ENCODE assay signal across 1 cellular context in the genomic region with DNA sequence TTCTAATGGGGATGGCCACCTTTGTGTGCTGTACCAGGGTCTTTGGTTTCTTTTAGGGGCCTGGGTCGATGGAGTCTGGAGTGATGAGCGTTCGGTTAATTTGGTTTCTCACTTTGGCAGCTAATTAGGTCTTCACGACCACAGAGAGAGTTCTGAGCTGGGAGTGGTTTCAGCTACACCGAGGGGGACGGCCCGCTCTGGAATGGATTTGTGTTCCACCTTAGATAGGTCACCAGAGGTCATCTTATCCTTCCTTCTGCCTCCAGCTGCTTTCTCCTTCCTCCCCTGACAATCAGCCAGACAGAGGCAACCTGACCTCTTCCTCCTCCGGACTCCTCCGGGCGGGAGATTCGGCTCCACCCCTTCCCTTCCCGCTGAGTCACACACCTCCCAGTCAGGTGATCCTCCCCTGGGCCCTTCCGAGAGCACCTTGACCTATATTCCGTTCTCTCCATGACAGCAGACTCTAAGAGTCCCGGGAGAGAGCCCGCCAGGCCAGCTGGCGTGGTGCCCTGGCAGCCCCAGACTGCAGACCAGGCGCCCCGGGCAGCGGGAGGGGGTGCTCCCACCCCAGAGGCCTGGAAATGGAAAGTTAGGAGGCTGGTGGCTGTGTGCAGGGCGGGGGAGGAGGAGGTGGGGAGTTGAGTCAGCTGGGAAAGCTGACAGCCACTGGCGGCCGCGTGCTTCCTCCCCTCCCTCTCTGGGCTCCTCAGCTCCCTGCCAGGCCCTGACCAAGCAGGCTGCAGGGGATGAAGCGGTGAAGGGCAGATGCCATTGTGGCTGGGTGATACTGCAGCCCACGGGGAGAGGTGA.
TF ChIP-seq lines count a peak whose summit lies in the region.

No MANE protein-coding gene starts in this region.

TF ChIP-seq in SK-N-SH treated with all-trans-retinoic acid at 6 μM for 48 hours, 23 proteins besides CTCF, POLR2A, EP300 and RAD21 (continued from another document):
- TF ChIP-seq TSHZ2 (CRISPR knock-in tag; IDR thresholded peaks at IDR 0.05) (0 out of 2 replicates have a peak, but pooled peaks have one; percentile 27), ZNF565 (CRISPR knock-in tag; conservative IDR thresholded peaks at IDR 0.05; ENCODE audit: low read depth) (no peak), ZNF70 (CRISPR knock-in tag; IDR thresholded peaks at IDR 0.05) (no peak), SNAI2 (CRISPR knock-in tag; IDR thresholded peaks at IDR 0.05) (no peak), ISL1 (CRISPR knock-in tag; IDR thresholded peaks at IDR 0.05) (0 out of 2 replicates have a peak, but pooled peaks have one; percentile 8)
TF ChIP-seq in SK-N-SH treated with all-trans-retinoic acid at 6 μM for 48 hours: peak in this region for 5.
